In genomic region chr7:42137431-42137830, GRCh38 we compare ENCODE assay signal across 23 cellular contexts.
"Had no signal": no experiment of that assay in that cellular context is flagged by ENCODE, and none has a peak within 500 bp of the region (broad histone marks: within the 10 kb centered on the region; RNA-seq: fewer than 3 reads in every experiment).

No MANE protein-coding gene starts in this region.

- H3K27ac ChIP-seq: coronary artery, esophagus muscularis mucosa, foreskin keratinocyte, gastroesophageal sphincter, heart left ventricle, hepatocyte, left lung, neutrophil, pancreas, right lobe of liver, tibial artery, vagina had no signal

- H3K36me3 Mint-ChIP-seq: naive thymus-derived CD8-positive, alpha-beta T cell; stimulated activated naive B cell treated with anti-CD40 and anti-IgM and Interleukin-4, amounts not matched to agents 10 μg/mL and 1 μg/mL and 100 μg/mL, for 72 hours had no signal

- H3K36me3 ChIP-seq: esophagus muscularis mucosa, gastroesophageal sphincter, heart left ventricle, left lung, neutrophil, pancreas, right lobe of liver, vagina had no signal

- H3K4me1 ChIP-seq: foreskin keratinocyte, left lung, pancreas, right lobe of liver had no signal

- H3K9me3 ChIP-seq: esophagus muscularis mucosa, gastroesophageal sphincter, heart left ventricle, left lung, neutrophil, pancreas, right lobe of liver, tibial artery, vagina had no signal

- H3K4me2 ChIP-seq: hepatocyte had no signal

- H3K4me3 ChIP-seq: coronary artery, esophagus muscularis mucosa, gastroesophageal sphincter, heart left ventricle, hepatocyte, left lung, pancreas, right lobe of liver, tibial artery, vagina had no signal

- H3K4me3 Mint-ChIP-seq: naive thymus-derived CD8-positive, alpha-beta T cell; stimulated activated naive B cell treated with anti-CD40 and anti-IgM and Interleukin-4, amounts not matched to agents 10 μg/mL and 1 μg/mL and 100 μg/mL, for 72 hours; stimulated activated naive CD8-positive, alpha-beta T cell treated with anti-CD3 and anti-CD28 coated beads, Interleukin-15, amount 100 ng/mL, for 72 hours had no signal

- H3K4me1 Mint-ChIP-seq: naive thymus-derived CD8-positive, alpha-beta T cell; stimulated activated naive B cell treated with anti-CD40 and anti-IgM and Interleukin-4, amounts not matched to agents 10 μg/mL and 1 μg/mL and 100 μg/mL, for 72 hours; stimulated activated naive CD8-positive, alpha-beta T cell treated with anti-CD3 and anti-CD28 coated beads, Interleukin-15, amount 100 ng/mL, for 72 hours had no signal

- H3K27ac Mint-ChIP-seq: naive thymus-derived CD8-positive, alpha-beta T cell; stimulated activated naive B cell treated with anti-CD40 and anti-IgM and Interleukin-4, amounts not matched to agents 10 μg/mL and 1 μg/mL and 100 μg/mL, for 72 hours; stimulated activated naive CD8-positive, alpha-beta T cell treated with anti-CD3 and anti-CD28 coated beads, Interleukin-15, amount 100 ng/mL, for 72 hours had no signal

- ATAC-seq: foreskin keratinocyte; gastroesophageal sphincter; left cardiac atrium; naive thymus-derived CD8-positive, alpha-beta T cell; pancreas; right lobe of liver; stimulated activated naive B cell treated with anti-CD40 and anti-IgM and Interleukin-4, amounts not matched to agents 10 μg/mL and 1 μg/mL and 100 μg/mL, for 72 hours; stimulated activated naive CD8-positive, alpha-beta T cell treated with anti-CD3 and anti-CD28 coated beads, Interleukin-15, amount 100 ng/mL, for 72 hours had no signal

- H3K9me3 Mint-ChIP-seq: naive thymus-derived CD8-positive, alpha-beta T cell; stimulated activated naive B cell treated with anti-CD40 and anti-IgM and Interleukin-4, amounts not matched to agents 10 μg/mL and 1 μg/mL and 100 μg/mL, for 72 hours; stimulated activated naive CD8-positive, alpha-beta T cell treated with anti-CD3 and anti-CD28 coated beads, Interleukin-15, amount 100 ng/mL, for 72 hours had no signal

- H3K27me3 ChIP-seq: esophagus muscularis mucosa, foreskin keratinocyte, gastroesophageal sphincter, heart left ventricle, hepatocyte, left lung, neutrophil, pancreas, right lobe of liver, tibial artery, vagina had no signal

- DNase-seq: dermis blood vessel endothelial cell; effector memory CD4-positive, alpha-beta T cell; heart left ventricle; left cardiac atrium; left lung; mesenchymal stem cell; midbrain; naive thymus-derived CD8-positive, alpha-beta T cell; pancreas; right lobe of liver; small intestine; stimulated activated CD4-positive, alpha-beta T cell treated with anti-CD3 and anti-CD28 coated beads, Interleukin-15, amount 100 ng/mL, for 24 hours; stimulated activated CD4-positive, alpha-beta T cell treated with anti-CD3 and anti-CD28 coated beads, Interleukin-2, amount 100 ng/mL, for 48 hours; stimulated activated naive B cell treated with anti-CD40 and anti-IgM and Interleukin-4, amounts not matched to agents 10 μg/mL and 1 μg/mL and 100 μg/mL, for 72 hours; stimulated activated naive CD8-positive, alpha-beta T cell treated with anti-CD3 and anti-CD28 coated beads, Interleukin-15, amount 100 ng/mL, for 72 hours; tibial artery had no signal
